8 cellular contexts compared by ENCODE assay signal in the genomic region with DNA sequence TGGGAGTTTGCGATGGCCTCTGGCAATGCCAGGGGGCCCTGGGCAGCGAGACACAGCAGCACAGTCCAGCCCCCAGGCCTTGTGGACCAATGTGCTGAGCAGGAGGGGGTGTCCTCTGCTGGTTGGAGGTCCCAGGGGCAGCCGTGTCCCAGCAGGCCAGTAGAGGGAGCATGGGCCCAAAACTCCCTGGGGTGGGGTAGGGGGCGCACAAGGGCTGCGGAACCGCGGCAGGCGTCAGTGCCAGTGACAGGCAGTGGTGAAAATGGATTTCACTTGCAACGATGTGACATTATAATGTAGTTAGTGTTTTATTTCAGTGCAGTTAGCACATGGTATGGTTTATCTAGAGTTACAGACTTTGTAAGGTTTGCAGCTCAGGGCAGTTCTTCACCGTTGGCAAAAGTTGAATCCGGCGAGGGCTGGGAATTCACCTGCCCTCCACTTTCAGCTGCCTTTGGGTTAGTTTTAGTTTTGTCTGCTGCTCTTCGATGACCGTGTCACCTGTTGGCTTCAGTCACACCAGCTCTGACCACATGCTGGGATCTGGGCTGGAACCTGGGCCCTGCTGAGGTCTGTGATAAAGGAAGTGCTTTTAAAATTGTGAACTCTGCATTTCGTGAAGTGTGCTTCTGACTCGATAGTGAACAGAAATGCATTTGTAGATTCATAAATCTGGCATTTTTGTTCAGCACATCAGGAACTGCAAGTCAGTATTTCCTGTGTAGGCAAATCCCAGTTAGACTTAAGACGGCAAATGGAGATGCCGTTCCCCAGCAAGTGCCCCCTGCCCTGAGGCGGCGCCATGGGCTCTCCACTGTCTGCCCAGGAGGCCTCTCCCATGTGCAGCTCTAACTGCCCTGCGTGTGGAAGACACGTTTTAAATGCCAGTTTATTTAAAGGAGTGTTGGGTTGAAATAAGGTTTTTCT. TPM values are rescaled to one million over a fixed set of nuclear protein-coding genes. Genes with fewer than 3 reads are reported as not detected.
DNase-seq lines count a peak whose midpoint lies in the region; ATAC-seq and TF ChIP-seq lines count a peak whose summit lies in the region.

No MANE protein-coding gene starts in this region.

- H3K27me3 Mint-ChIP-seq in mesothelial cell of epicardium (ENCODE audit: low read depth), result no peaks in the 10 kb centered on the region

- TF ChIP-seq CTCF in AG09319 (IDR thresholded peaks at IDR 0.05; ENCODE audit: low read depth, low read length), result peak; percentile 95
- TF ChIP-seq CTCF in mesothelial cell of epicardium (IDR thresholded peaks at IDR 0.05; ENCODE audit: unreplicated experiment), result peak; percentile 54

- DNase-seq in AG09319 (ENCODE audit: extremely low read depth, low read depth), result no peak
- DNase-seq in NCI-H2196 treated with DMSO at 0.1 percent for 48 hours (lab: John Stamatoyannopoulos, UW; ENCODE audit: unreplicated experiment), result peak; percentile 11
- DNase-seq in activated CD4-positive, alpha-beta T cell treated with anti-CD3 and anti-CD28 coated beads, Interleukin-2, amount 50 U/mL, for 4 hours, result peak; percentile 43 to 54
- peak; percentile 39 for DNase-seq in effector CD4-positive, alpha-beta T cell
- DNase-seq in mesothelial cell of epicardium (ENCODE audit: low spot score in 2 of 2, unreplicated experiment in 2 of 2), result peak in 1 of 2 experiments; percentile 71
- DNase-seq in stimulated activated CD8-positive, alpha-beta memory T cell treated with anti-CD3 and anti-CD28 coated beads, Interleukin-4, amount 100 ng/mL, for 4 hours (ENCODE audit: low read depth in 2 of 2, low spot score in 1 of 2), result peak; percentile 13 to 16

- no peaks in the 10 kb centered on the region for H3K4me1 Mint-ChIP-seq in mesothelial cell of epicardium

- no peak overlapping the region for H3K4me3 Mint-ChIP-seq in mesothelial cell of epicardium

- peak overlapping the region; percentile 25 for H3K27ac Mint-ChIP-seq in mesothelial cell of epicardium

- ATAC-seq in GM21515 (IDR thresholded peaks at IDR 0.05; ENCODE audit: unreplicated experiment) (peak; percentile 43), GM18909 (IDR thresholded peaks at IDR 0.05; ENCODE audit: poor library complexity, unreplicated experiment) (no peak)

- H3K36me3 Mint-ChIP-seq in mesothelial cell of epicardium, result peaks cover 7% of the 10 kb centered on the region

- H3K9me3 Mint-ChIP-seq in mesothelial cell of epicardium, result no peaks in the 10 kb centered on the region

RNA-seq across cellular contexts. Expression of a gene that starts 46.8 kb away (rescaled TPM):
- total RNA-seq in mesothelial cell of epicardium, result 46.6 to 48.0 TPM (median 47.4 TPM) in 3 replicates
